In the genomic region with DNA sequence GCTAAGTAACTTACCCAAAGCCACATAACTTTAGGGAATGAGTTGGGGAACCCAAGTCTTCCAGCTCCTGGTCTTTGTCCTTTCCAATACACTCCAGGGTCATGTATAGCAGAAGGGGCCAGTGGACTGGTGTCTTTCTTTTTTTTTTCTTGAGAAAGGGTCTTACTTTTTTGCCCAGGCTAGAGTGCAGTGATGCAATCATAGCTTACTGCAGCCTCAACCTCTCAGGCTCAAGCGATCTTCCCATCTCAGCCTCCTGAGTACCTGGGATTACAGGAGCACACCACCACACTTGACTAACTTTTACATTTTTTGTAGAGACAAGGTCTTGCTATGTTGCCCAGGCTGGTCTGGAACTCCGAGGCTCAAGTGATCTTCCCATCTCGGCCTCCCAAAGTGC, we compare ENCODE assay signal across 16 cellular contexts. TPM values are rescaled to one million over a fixed set of nuclear protein-coding genes. Genes with fewer than 3 reads are reported as not detected.
DNase-seq lines count a peak whose midpoint lies in the region; ATAC-seq and TF ChIP-seq lines count a peak whose summit lies in the region.
"Had no signal": no experiment of that assay in that cellular context is flagged by ENCODE, and none has a peak within 500 bp of the region (broad histone marks: within the 10 kb centered on the region; RNA-seq: fewer than 3 reads in every experiment).

No MANE protein-coding gene starts in this region.

- H3K4me3 Mint-ChIP-seq in activated naive CD8-positive, alpha-beta T cell treated with anti-CD3 and anti-CD28 coated beads, Interleukin-2, amount 10 ng/mL, durations not matched to agents 7 days and 5 days, result no peak overlapping the region
- H3K4me3 Mint-ChIP-seq in activated naive CD8-positive, alpha-beta T cell treated with anti-CD3 and anti-CD28 coated beads, Interleukin-2, amount 50 U/mL, for 24 hours, result no peak overlapping the region
- no peak overlapping the region for H3K4me3 Mint-ChIP-seq in T-helper 17 cell
- H3K4me3 Mint-ChIP-seq: IgD-negative memory B cell had no signal

- 87 to 89% methylated on average over 3 of the region's 3 CpGs for WGBS in mesodermal cell (ENCODE audit: insufficient coverage in 2 of 2), 2 experiments

- H3K27me3 ChIP-seq in brain microvascular endothelial cell (replicated peaks), result no peaks in the 10 kb centered on the region

- H3K27ac Mint-ChIP-seq in activated naive CD8-positive, alpha-beta T cell treated with anti-CD3 and anti-CD28 coated beads, Interleukin-2, amount 10 ng/mL, durations not matched to agents 7 days and 5 days, result peak overlapping the region; percentile 25
- no peak overlapping the region for H3K27ac Mint-ChIP-seq in activated naive CD8-positive, alpha-beta T cell treated with anti-CD3 and anti-CD28 coated beads, Interleukin-2, amount 50 U/mL, for 24 hours
- no peak overlapping the region for H3K27ac Mint-ChIP-seq in T-helper 17 cell
- H3K27ac Mint-ChIP-seq: IgD-negative memory B cell had no signal

- H3K9me3 ChIP-seq in mesodermal cell (ENCODE audit: control insufficient read depth, low read length), result no peaks in the 10 kb centered on the region
- H3K9me3 ChIP-seq in T-helper 17 cell (ENCODE audit: control insufficient read depth, low read length, poor library complexity, severe bottlenecking), result no peaks in the 10 kb centered on the region

- peaks cover 47% of the 10 kb centered on the region for H3K4me1 ChIP-seq in mesodermal cell (ENCODE audit: control insufficient read depth, insufficient read depth, low read length, poor library complexity, severe bottlenecking)

- peaks cover 6% of the 10 kb centered on the region for H3K4me1 Mint-ChIP-seq in activated naive CD8-positive, alpha-beta T cell treated with anti-CD3 and anti-CD28 coated beads, Interleukin-2, amount 10 ng/mL, durations not matched to agents 7 days and 5 days
- peaks cover 4% of the 10 kb centered on the region for H3K4me1 Mint-ChIP-seq in activated naive CD8-positive, alpha-beta T cell treated with anti-CD3 and anti-CD28 coated beads, Interleukin-2, amount 50 U/mL, for 24 hours
- H3K4me1 Mint-ChIP-seq in T-helper 17 cell, result peaks cover 11% of the 10 kb centered on the region

- no peak overlapping the region for H3K4me3 ChIP-seq in brain microvascular endothelial cell (ENCODE audit: low read depth, low read length)
- no peak overlapping the region for H3K4me3 ChIP-seq in mesodermal cell (ENCODE audit: extremely low read depth, insufficient read depth, low read length, poor library complexity, severe bottlenecking)

- DNase-seq in activated naive CD8-positive, alpha-beta T cell treated with anti-CD3 and anti-CD28 coated beads, Interleukin-2, amount 10 ng/mL, durations not matched to agents 7 days and 5 days, result no peak
- no peak for DNase-seq in activated naive CD8-positive, alpha-beta T cell treated with anti-CD3 and anti-CD28 coated beads, Interleukin-2, amount 50 U/mL, for 24 hours
- DNase-seq in brain microvascular endothelial cell, result no peak
- DNase-seq in activated CD4-positive, alpha-beta T cell treated with anti-CD3 and anti-CD28 coated beads for 4 hours, result no peak
- DNase-seq in T-helper 17 cell, result no peak
- DNase-seq in central memory CD4-positive, alpha-beta T cell, result no peak
- DNase-seq: 8988T, COR-L47, H7, NCI-H1417 treated with DMSO at 0.1 percent for 48 hours, NCI-H2029 treated with DMSO at 0.1 percent for 48 hours, NCI-H510A treated with DMSO at 0.1 percent for 48 hours had no signal

- POLR2A ChIA-PET in activated naive CD8-positive, alpha-beta T cell treated with anti-CD3 and anti-CD28 coated beads, Interleukin-2, amount 10 ng/mL, durations not matched to agents 7 days and 5 days (lab: Charles Lee), result no interaction called here

- no peaks in the 10 kb centered on the region for H3K9me3 Mint-ChIP-seq in activated naive CD8-positive, alpha-beta T cell treated with anti-CD3 and anti-CD28 coated beads, Interleukin-2, amount 10 ng/mL, durations not matched to agents 7 days and 5 days
- H3K9me3 Mint-ChIP-seq in activated naive CD8-positive, alpha-beta T cell treated with anti-CD3 and anti-CD28 coated beads, Interleukin-2, amount 50 U/mL, for 24 hours, result no peaks in the 10 kb centered on the region
- H3K9me3 Mint-ChIP-seq: IgD-negative memory B cell had no signal

- ATAC-seq in activated naive CD8-positive, alpha-beta T cell treated with anti-CD3 and anti-CD28 coated beads, Interleukin-2, amount 10 ng/mL, durations not matched to agents 7 days and 5 days (ENCODE audit: low read depth), result no peak
- ATAC-seq in activated naive CD8-positive, alpha-beta T cell treated with anti-CD3 and anti-CD28 coated beads, Interleukin-2, amount 50 U/mL, for 24 hours, result no peak
- ATAC-seq in T-helper 17 cell (no peak), GM21576 (IDR thresholded peaks at IDR 0.05; ENCODE audit: unreplicated experiment) (no peak)

- TF ChIP-seq CTCF in brain microvascular endothelial cell (IDR thresholded peaks at IDR 0.05; ENCODE audit: low read depth, low read length, missing control alignments), result no peak

- H3K36me3 Mint-ChIP-seq in activated naive CD8-positive, alpha-beta T cell treated with anti-CD3 and anti-CD28 coated beads, Interleukin-2, amount 10 ng/mL, durations not matched to agents 7 days and 5 days, result no peaks in the 10 kb centered on the region
- H3K36me3 Mint-ChIP-seq in activated naive CD8-positive, alpha-beta T cell treated with anti-CD3 and anti-CD28 coated beads, Interleukin-2, amount 50 U/mL, for 24 hours (ENCODE audit: low read depth), result no peaks in the 10 kb centered on the region
- H3K36me3 Mint-ChIP-seq in T-helper 17 cell (ENCODE audit: low read depth), result peaks cover 2% of the 10 kb centered on the region

- peaks cover 14% of the 10 kb centered on the region for H3K27me3 Mint-ChIP-seq in activated naive CD8-positive, alpha-beta T cell treated with anti-CD3 and anti-CD28 coated beads, Interleukin-2, amount 10 ng/mL, durations not matched to agents 7 days and 5 days
- H3K27me3 Mint-ChIP-seq in activated naive CD8-positive, alpha-beta T cell treated with anti-CD3 and anti-CD28 coated beads, Interleukin-2, amount 50 U/mL, for 24 hours, result no peaks in the 10 kb centered on the region
- peaks cover 7% of the 10 kb centered on the region for H3K27me3 Mint-ChIP-seq in T-helper 17 cell

- no peaks in the 10 kb centered on the region for H3K36me3 ChIP-seq in brain microvascular endothelial cell (replicated peaks)
- H3K36me3 ChIP-seq in mesodermal cell (ENCODE audit: control insufficient read depth, insufficient read depth, low read length), result peaks cover 8% of the 10 kb centered on the region

- peak overlapping the region; percentile 74 for H3K27ac ChIP-seq in brain microvascular endothelial cell
- H3K27ac ChIP-seq in mesodermal cell (ENCODE audit: low read depth, low read length, severe bottlenecking), result peak overlapping the region; percentile 88
- H3K27ac ChIP-seq: C4-2B had no signal

- in situ Hi-C loops in brain microvascular endothelial cell (cut with HindIII; ENCODE audit: low pct_ligation_motif_present, low sequenced_read_pairs), result no loop called here

RNA-seq across cellular contexts. Expression of a gene that starts 12.2 kb away (rescaled TPM):
- total RNA-seq in activated naive CD8-positive, alpha-beta T cell treated with anti-CD3 and anti-CD28 coated beads, Interleukin-2, amount 10 ng/mL, durations not matched to agents 7 days and 5 days, result 1 to 10 TPM; 2.5 to 3.2 TPM
- 56.2 TPM for polyA plus RNA-seq in mesodermal cell (2013, experiment 1 of 2)
- 48.2 TPM for polyA plus RNA-seq in mesodermal cell (2013, experiment 2 of 2)
- total RNA-seq in T-helper 17 cell, result 1 to 10 TPM; 3.8 to 3.9 TPM

RNA-seq across cellular contexts. Expression of a gene that starts 44.2 kb away (rescaled TPM):
- 10 to 100 TPM; 61.2 to 66.0 TPM for total RNA-seq in activated naive CD8-positive, alpha-beta T cell treated with anti-CD3 and anti-CD28 coated beads, Interleukin-2, amount 10 ng/mL, durations not matched to agents 7 days and 5 days
- 73.2 TPM for polyA plus RNA-seq in mesodermal cell (2013, experiment 1 of 2)
- polyA plus RNA-seq in mesodermal cell (2013, experiment 2 of 2), result 56.8 TPM
- 10 to 100 TPM; 37.2 to 51.7 TPM for total RNA-seq in T-helper 17 cell
